1 cellular context compared by ENCODE assay signal in the genomic region with DNA sequence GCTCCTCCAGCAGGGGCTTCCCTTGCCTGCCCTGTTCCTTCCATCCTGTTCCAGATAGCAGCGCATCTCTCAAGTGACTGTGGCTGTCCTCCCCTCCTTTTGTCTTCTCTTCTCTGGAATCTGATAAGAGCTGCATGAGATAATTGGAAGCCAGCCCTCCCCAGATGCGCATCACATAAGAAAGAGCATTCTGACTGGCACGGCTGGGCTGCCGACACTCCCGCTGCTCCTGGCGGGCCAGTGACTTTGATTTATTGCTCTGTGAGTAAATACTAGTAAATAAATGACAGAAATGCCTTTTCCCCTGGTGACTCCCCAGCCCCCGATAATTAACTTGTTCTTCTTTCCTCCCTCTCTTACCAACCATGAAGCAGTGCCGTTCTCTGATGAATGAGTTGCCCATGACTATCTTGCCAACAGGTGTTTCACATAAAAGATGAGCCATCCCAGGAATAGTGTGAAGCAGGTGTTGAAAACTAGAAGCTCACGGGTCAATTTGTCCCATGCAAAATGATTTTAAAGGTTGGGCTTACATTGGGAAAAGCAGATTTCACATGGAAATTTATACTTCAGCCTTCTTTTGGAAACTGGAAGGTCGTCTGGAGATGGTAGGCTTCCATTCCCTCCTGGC.
TF ChIP-seq lines count a peak whose summit lies in the region.

No MANE protein-coding gene starts in this region.

TF ChIP-seq in WTC11, 78 proteins besides CTCF, POLR2A, EP300 and RAD21 (continued from another document):
- TF ChIP-seq, protein P1, sequence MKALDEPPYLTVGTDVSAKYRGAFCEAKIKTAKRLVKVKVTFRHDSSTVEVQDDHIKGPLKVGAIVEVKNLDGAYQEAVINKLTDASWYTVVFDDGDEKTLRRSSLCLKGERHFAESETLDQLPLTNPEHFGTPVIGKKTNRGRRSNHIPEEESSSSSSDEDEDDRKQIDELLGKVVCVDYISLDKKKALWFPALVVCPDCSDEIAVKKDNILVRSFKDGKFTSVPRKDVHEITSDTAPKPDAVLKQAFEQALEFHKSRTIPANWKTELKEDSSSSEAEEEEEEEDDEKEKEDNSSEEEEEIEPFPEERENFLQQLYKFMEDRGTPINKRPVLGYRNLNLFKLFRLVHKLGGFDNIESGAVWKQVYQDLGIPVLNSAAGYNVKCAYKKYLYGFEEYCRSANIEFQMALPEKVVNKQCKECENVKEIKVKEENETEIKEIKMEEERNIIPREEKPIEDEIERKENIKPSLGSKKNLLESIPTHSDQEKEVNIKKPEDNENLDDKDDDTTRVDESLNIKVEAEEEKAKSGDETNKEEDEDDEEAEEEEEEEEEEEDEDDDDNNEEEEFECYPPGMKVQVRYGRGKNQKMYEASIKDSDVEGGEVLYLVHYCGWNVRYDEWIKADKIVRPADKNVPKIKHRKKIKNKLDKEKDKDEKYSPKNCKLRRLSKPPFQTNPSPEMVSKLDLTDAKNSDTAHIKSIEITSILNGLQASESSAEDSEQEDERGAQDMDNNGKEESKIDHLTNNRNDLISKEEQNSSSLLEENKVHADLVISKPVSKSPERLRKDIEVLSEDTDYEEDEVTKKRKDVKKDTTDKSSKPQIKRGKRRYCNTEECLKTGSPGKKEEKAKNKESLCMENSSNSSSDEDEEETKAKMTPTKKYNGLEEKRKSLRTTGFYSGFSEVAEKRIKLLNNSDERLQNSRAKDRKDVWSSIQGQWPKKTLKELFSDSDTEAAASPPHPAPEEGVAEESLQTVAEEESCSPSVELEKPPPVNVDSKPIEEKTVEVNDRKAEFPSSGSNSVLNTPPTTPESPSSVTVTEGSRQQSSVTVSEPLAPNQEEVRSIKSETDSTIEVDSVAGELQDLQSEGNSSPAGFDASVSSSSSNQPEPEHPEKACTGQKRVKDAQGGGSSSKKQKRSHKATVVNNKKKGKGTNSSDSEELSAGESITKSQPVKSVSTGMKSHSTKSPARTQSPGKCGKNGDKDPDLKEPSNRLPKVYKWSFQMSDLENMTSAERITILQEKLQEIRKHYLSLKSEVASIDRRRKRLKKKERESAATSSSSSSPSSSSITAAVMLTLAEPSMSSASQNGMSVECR (CRISPR knock-in tag; IDR thresholded peaks at IDR 0.05; ENCODE audit: borderline replicate concordance): no peak
